In genomic region chr14:33839193-33840076, GRCh38 we compare ENCODE assay signal across 8 cellular contexts.
DNase-seq lines count a peak whose midpoint lies in the region; ATAC-seq, FAIRE-seq and TF ChIP-seq lines count a peak whose summit lies in the region.

No MANE protein-coding gene starts in this region.

- H3K4me1 ChIP-seq in pancreas = peaks cover 0 to 5% (median 0%) of the 10 kb centered on the region in 3 donors

- DNase-seq in ELF-1 (ENCODE audit: low read depth, low spot score) (peak; percentile 38), NOMO-1 treated with DMSO at 0.1 percent for 48 hours (lab: John Stamatoyannopoulos, UW; ENCODE audit: unreplicated experiment) (peak; percentile 42), fibroblast of the conjunctiva (ENCODE audit: low read depth) (peak; percentile 21), pancreas (peak in 5 of 6 donors; percentile 21 to 64 (median 45)), HCEC 1CT (no peak)
- peak; percentile 56 to 62 for DNase-seq in activated T-cell treated with anti-CD3 and anti-CD28 coated beads, Interleukin-2, amount 50 U/mL, for 48 hours

- no peak overlapping the region for H3K4me3 ChIP-seq in pancreas

- peak; percentile 43 for ATAC-seq in HG03432 (IDR thresholded peaks at IDR 0.05; ENCODE audit: unreplicated experiment)
- peak; percentile 80 to 96 (median 92) for ATAC-seq in pancreas
- no peak for ATAC-seq in GM18873 (IDR thresholded peaks at IDR 0.05; ENCODE audit: low FRiP score, unreplicated experiment)

- H3K9me3 ChIP-seq in pancreas = no peaks in the 10 kb centered on the region

- TF ChIP-seq CTCF in pancreas (IDR thresholded peaks at IDR 0.05) = peak; percentile 58 to 81 (median 76)

- no peak for FAIRE-seq in pancreas (lab: Jason Lieb, UNC)

- intact Hi-C loops in pancreas (cut with DNase I) = loop anchor here (5.0 to 10.0 kb wide), 4 partner anchors 255 to 385 kb away; no protein-coding TSS in a partner anchor

- no peaks in the 10 kb centered on the region for H3K27me3 ChIP-seq in pancreas

- H3K36me3 ChIP-seq in pancreas = no peaks in the 10 kb centered on the region

- WGBS in pancreas, 2 donors = 25% methylated on average over 16 of the region's 16 CpGs

- no peak overlapping the region for H3K27ac ChIP-seq in pancreas
